ENCODE assay signal across 2 cellular contexts in genomic region chr3:62367735-62368704, GRCh38.
TF ChIP-seq lines count a peak whose summit lies in the region.

No MANE protein-coding gene starts in this region.

TF ChIP-seq in SK-N-SH, 30 proteins besides CTCF, POLR2A, EP300 and RAD21 (continued from another document):
- no peak for TF ChIP-seq REST (IDR thresholded peaks at IDR 0.05; ENCODE audit: low read depth, low read length)
- TF ChIP-seq RFX5 (IDR thresholded peaks at IDR 0.05; ENCODE audit: low read length), result no peak
- no peak for TF ChIP-seq POLR2AphosphoS5 (IDR thresholded peaks at IDR 0.05; ENCODE audit: low read depth, low read length)
- TF ChIP-seq SMC3 (IDR thresholded peaks at IDR 0.05; ENCODE audit: low read depth, low read length), result no peak
- no peak for TF ChIP-seq IRF3 (IDR thresholded peaks at IDR 0.05; ENCODE audit: low read depth, low read length)
- TF ChIP-seq FOXJ3 (CRISPR knock-in tag; IDR thresholded peaks at IDR 0.05), result no peak
- TF ChIP-seq ZBTB33 (IDR thresholded peaks at IDR 0.05; ENCODE audit: borderline replicate concordance, low read depth), result no peak
- no peak for TF ChIP-seq USF1 (IDR thresholded peaks at IDR 0.05; ENCODE audit: borderline replicate concordance, low read depth)
- no peak for TF ChIP-seq MAX (IDR thresholded peaks at IDR 0.05; ENCODE audit: low read depth)
- TF ChIP-seq FOXM1 (IDR thresholded peaks at IDR 0.05; ENCODE audit: low read depth), result no peak
- no peak for TF ChIP-seq PBX3 (IDR thresholded peaks at IDR 0.05)

TF ChIP-seq in SK-N-SH treated with all-trans-retinoic acid at 6 μM for 48 hours, 23 proteins besides CTCF, POLR2A, EP300 and RAD21:
- TF ChIP-seq PATZ1 (CRISPR knock-in tag; IDR thresholded peaks at IDR 0.05; ENCODE audit: borderline replicate concordance) (no peak), BACH2 (CRISPR knock-in tag; IDR thresholded peaks at IDR 0.05; ENCODE audit: borderline replicate concordance) (no peak), CREB5 (CRISPR knock-in tag; IDR thresholded peaks at IDR 0.05; ENCODE audit: low read depth) (no peak), GLIS3 (CRISPR knock-in tag; IDR thresholded peaks at IDR 0.05) (no peak), TSHZ2 (CRISPR knock-in tag; IDR thresholded peaks at IDR 0.05) (no peak), ESRRG (CRISPR knock-in tag; IDR thresholded peaks at IDR 0.05) (no peak), ZNF8 (CRISPR knock-in tag; IDR thresholded peaks at IDR 0.05) (no peak), SNAI2 (CRISPR knock-in tag; IDR thresholded peaks at IDR 0.05) (no peak), CSRNP3 (CRISPR knock-in tag; IDR thresholded peaks at IDR 0.05) (no peak), ZNF565 (CRISPR knock-in tag; conservative IDR thresholded peaks at IDR 0.05; ENCODE audit: low read depth) (no peak)
